Comparison of ENCODE assay signal across 28 cellular contexts in genomic region chr12:106459534-106459933, GRCh38.
"Had no signal": no experiment of that assay in that cellular context is flagged by ENCODE, and none has a peak within 500 bp of the region (broad histone marks: within the 10 kb centered on the region; RNA-seq: fewer than 3 reads in every experiment).

No MANE protein-coding gene starts in this region.

- H3K4me3 ChIP-seq: neural progenitor cell, ovary, psoas muscle, right lobe of liver, sigmoid colon, stomach, thoracic aorta, thyroid gland, tibial nerve, upper lobe of left lung, vagina had no signal

- ATAC-seq: naive thymus-derived CD8-positive, alpha-beta T cell; natural killer cell treated with Interleukin-12 subunit alpha and Interleukin-12 subunit beta and Interleukin-15 and Interleukin-18, amount 100 ng/mL, for 72 hours; psoas muscle; right lobe of liver; stimulated activated naive B cell treated with anti-CD40 and anti-IgM and Interleukin-4, amounts not matched to agents 10 μg/mL and 1 μg/mL and 100 μg/mL, for 72 hours had no signal

- H3K4me1 ChIP-seq: neural progenitor cell, parathyroid adenoma, right lobe of liver, sigmoid colon, stomach, thyroid gland, tibial nerve, upper lobe of left lung, vagina had no signal

- DNase-seq: naive thymus-derived CD8-positive, alpha-beta T cell; nephron progenitor cell; occipital lobe; ovary; posterior cingulate gyrus; psoas muscle; right lobe of liver; sigmoid colon; small intestine; stimulated activated CD4-positive, alpha-beta T cell treated with anti-CD3 and anti-CD28 coated beads, Interleukin-15, amount 100 ng/mL, for 24 hours; stimulated activated CD4-positive, alpha-beta T cell treated with anti-CD3 and anti-CD28 coated beads, Interleukin-2, amount 100 ng/mL, for 24 hours; stimulated activated CD4-positive, alpha-beta T cell treated with anti-CD3 and anti-CD28 coated beads, Interleukin-2, amount 100 ng/mL, for 48 hours; stimulated activated CD4-positive, alpha-beta T cell treated with anti-CD3 and anti-CD28 coated beads, Interleukin-4, amount 100 ng/mL, for 24 hours; stimulated activated naive B cell treated with anti-CD40 and anti-IgM and Interleukin-4, amounts not matched to agents 10 μg/mL and 1 μg/mL and 100 μg/mL, for 72 hours; stimulated activated naive CD4-positive, alpha-beta T cell treated with Interleukin-2 at 50 U/mL for 16 hours; stomach; thyroid gland; trophoblast cell; upper lobe of left lung had no signal

- H3K9me3 ChIP-seq: ovary, psoas muscle, right lobe of liver, sigmoid colon, stomach, thoracic aorta, thyroid gland, tibial nerve, upper lobe of left lung, vagina had no signal

- H3K27ac ChIP-seq: neural progenitor cell, ovary, parathyroid adenoma, psoas muscle, right lobe of liver, sigmoid colon, stomach, thoracic aorta, thyroid gland, tibial nerve, upper lobe of left lung, vagina had no signal

- H3K27me3 ChIP-seq: neural progenitor cell, ovary, right lobe of liver, sigmoid colon, stomach, thyroid gland, tibial nerve, upper lobe of left lung, vagina had no signal

- H3K36me3 ChIP-seq: neural progenitor cell, ovary had no signal

- H3K4me3 Mint-ChIP-seq: naive thymus-derived CD8-positive, alpha-beta T cell; natural killer cell treated with Interleukin-12 subunit alpha and Interleukin-12 subunit beta and Interleukin-15 and Interleukin-18, amount 100 ng/mL, for 72 hours; nephron progenitor cell; neural progenitor cell; stimulated activated effector memory CD8-positive, alpha-beta T cell treated with anti-CD3 and anti-CD28 coated beads, Interleukin-12 subunit alpha, Interleukin-12 subunit beta, amount 100 ng/mL, for 72 hours; stimulated activated naive B cell treated with anti-CD40 and anti-IgM and Interleukin-4, amounts not matched to agents 10 μg/mL and 1 μg/mL and 100 μg/mL, for 72 hours; stimulated activated naive CD8-positive, alpha-beta T cell treated with anti-CD3 and anti-CD28 coated beads, Interleukin-15, Interleukin-2, amounts not matched to agents 100 ng/mL and 50 ng/mL, for 24 hours had no signal

- H3K9me3 Mint-ChIP-seq: naive thymus-derived CD8-positive, alpha-beta T cell; natural killer cell treated with Interleukin-12 subunit alpha and Interleukin-12 subunit beta and Interleukin-15 and Interleukin-18, amount 100 ng/mL, for 72 hours; nephron progenitor cell; neural progenitor cell; stimulated activated effector memory CD8-positive, alpha-beta T cell treated with anti-CD3 and anti-CD28 coated beads, Interleukin-12 subunit alpha, Interleukin-12 subunit beta, amount 100 ng/mL, for 72 hours; stimulated activated naive B cell treated with anti-CD40 and anti-IgM and Interleukin-4, amounts not matched to agents 10 μg/mL and 1 μg/mL and 100 μg/mL, for 72 hours; stimulated activated naive CD8-positive, alpha-beta T cell treated with anti-CD3 and anti-CD28 coated beads, Interleukin-15, Interleukin-2, amounts not matched to agents 100 ng/mL and 50 ng/mL, for 24 hours had no signal

- H3K27me3 Mint-ChIP-seq: naive thymus-derived CD8-positive, alpha-beta T cell; progenitor cell of endocrine pancreas; stimulated activated naive B cell treated with anti-CD40 and anti-IgM and Interleukin-4, amounts not matched to agents 10 μg/mL and 1 μg/mL and 100 μg/mL, for 72 hours; stimulated activated naive CD8-positive, alpha-beta T cell treated with anti-CD3 and anti-CD28 coated beads, Interleukin-15, Interleukin-2, amounts not matched to agents 100 ng/mL and 50 ng/mL, for 24 hours had no signal

- H3K27ac Mint-ChIP-seq: natural killer cell treated with Interleukin-12 subunit alpha and Interleukin-12 subunit beta and Interleukin-15 and Interleukin-18, amount 100 ng/mL, for 72 hours; nephron progenitor cell; neural progenitor cell; progenitor cell of endocrine pancreas; stimulated activated effector memory CD8-positive, alpha-beta T cell treated with anti-CD3 and anti-CD28 coated beads, Interleukin-12 subunit alpha, Interleukin-12 subunit beta, amount 100 ng/mL, for 72 hours; stimulated activated naive B cell treated with anti-CD40 and anti-IgM and Interleukin-4, amounts not matched to agents 10 μg/mL and 1 μg/mL and 100 μg/mL, for 72 hours; stimulated activated naive CD8-positive, alpha-beta T cell treated with anti-CD3 and anti-CD28 coated beads, Interleukin-15, Interleukin-2, amounts not matched to agents 100 ng/mL and 50 ng/mL, for 24 hours had no signal
